In genomic region chr2:84649487-84650142, GRCh38 we compare ENCODE assay signal across 26 cellular contexts.
A peak's percentile ranks its signal among the peaks of the same experiment; 100 is the strongest.
DNase-seq lines count a peak whose midpoint lies in the region; ATAC-seq and TF ChIP-seq lines count a peak whose summit lies in the region.
"Had no signal": no experiment of that assay in that cellular context is flagged by ENCODE, and none has a peak within 500 bp of the region (broad histone marks: within the 10 kb centered on the region; RNA-seq: fewer than 3 reads in every experiment).

No MANE protein-coding gene starts in this region.

- POLR2A ChIA-PET in activated CD4-positive, alpha-beta T cell treated with anti-CD3 and anti-CD28 coated beads, Interleukin-2, amount 10 ng/mL, durations not matched to agents 7 days and 5 days (lab: Charles Lee), result no interaction called here
- POLR2A ChIA-PET in CD4-positive, alpha-beta T cell (lab: Charles Lee), result interaction anchor here (0.6 to 1.6 kb wide), 5 partner anchors 11 to 257 kb away, joined by 3 to 9 read pairs (median 3); partner anchors contain the start of gene TMSB10
- POLR2A ChIA-PET in activated CD8-positive, alpha-beta T cell treated with anti-CD3 and anti-CD28 coated beads for 36 hours (lab: Charles Lee), result interaction anchor here (0.7 kb wide), 1 partner anchor 222 kb away, joined by 3 read pairs; no protein-coding TSS in a partner anchor

- peaks cover 36% of the 10 kb centered on the region for H3K9me3 Mint-ChIP-seq in activated CD4-positive, alpha-beta T cell treated with anti-CD3 and anti-CD28 coated beads, Interleukin-2, amount 10 ng/mL, durations not matched to agents 7 days and 5 days
- H3K9me3 Mint-ChIP-seq in CD4-positive, alpha-beta T cell, result peaks cover 8% of the 10 kb centered on the region
- H3K9me3 Mint-ChIP-seq in activated CD8-positive, alpha-beta T cell treated with anti-CD3 and anti-CD28 coated beads for 36 hours, result peaks cover 17% of the 10 kb centered on the region

- peaks cover 43% of the 10 kb centered on the region for H3K36me3 Mint-ChIP-seq in activated CD4-positive, alpha-beta T cell treated with anti-CD3 and anti-CD28 coated beads, Interleukin-2, amount 10 ng/mL, durations not matched to agents 7 days and 5 days (ENCODE audit: low read depth)
- H3K36me3 Mint-ChIP-seq in CD4-positive, alpha-beta T cell (ENCODE audit: low read depth), result peaks cover 2% of the 10 kb centered on the region
- peaks cover 19% of the 10 kb centered on the region for H3K36me3 Mint-ChIP-seq in activated CD8-positive, alpha-beta T cell treated with anti-CD3 and anti-CD28 coated beads for 36 hours (ENCODE audit: low read depth)

- peaks cover 79% of the 10 kb centered on the region for H3K4me1 Mint-ChIP-seq in activated CD4-positive, alpha-beta T cell treated with anti-CD3 and anti-CD28 coated beads, Interleukin-2, amount 10 ng/mL, durations not matched to agents 7 days and 5 days
- peaks cover 84% of the 10 kb centered on the region for H3K4me1 Mint-ChIP-seq in CD4-positive, alpha-beta T cell (ENCODE audit: low read depth)
- H3K4me1 Mint-ChIP-seq in activated CD8-positive, alpha-beta T cell treated with anti-CD3 and anti-CD28 coated beads for 36 hours (ENCODE audit: low read depth), result peaks cover 77% of the 10 kb centered on the region
- H3K4me1 Mint-ChIP-seq: activated B cell treated with CpG ODN at 0.5 μM for 24 hours had no signal

- TF ChIP-seq CTCF in CD4-positive, alpha-beta T cell (IDR thresholded peaks at IDR 0.05), result no peak
- TF ChIP-seq CTCF in activated CD8-positive, alpha-beta T cell treated with anti-CD3 and anti-CD28 coated beads for 36 hours (IDR thresholded peaks at IDR 0.05), result no peak

- no peaks in the 10 kb centered on the region for H3K27me3 Mint-ChIP-seq in activated CD4-positive, alpha-beta T cell treated with anti-CD3 and anti-CD28 coated beads, Interleukin-2, amount 10 ng/mL, durations not matched to agents 7 days and 5 days
- H3K27me3 Mint-ChIP-seq in CD4-positive, alpha-beta T cell, result no peaks in the 10 kb centered on the region
- H3K27me3 Mint-ChIP-seq in activated CD8-positive, alpha-beta T cell treated with anti-CD3 and anti-CD28 coated beads for 36 hours, result no peaks in the 10 kb centered on the region

- no peaks in the 10 kb centered on the region for H3K27me3 ChIP-seq in CD4-positive, alpha-beta T cell (ENCODE audit: control insufficient read depth, insufficient read depth, low read length)
- H3K27me3 ChIP-seq: BE2C had no signal

- ATAC-seq in CD4-positive, alpha-beta T cell (ENCODE audit: poor library complexity), result peak; percentile 41
- peak; percentile 43 for ATAC-seq in activated CD8-positive, alpha-beta T cell treated with anti-CD3 and anti-CD28 coated beads for 36 hours
- ATAC-seq in left colon (peak; percentile 24), HG03565 (IDR thresholded peaks at IDR 0.05; ENCODE audit: unreplicated experiment) (no peak), sciatic nerve (no peak)
- ATAC-seq: A549, HCT116, lower lobe of right lung, SK-N-SH treated with all-trans-retinoic acid at 6 μM for 48 hours had no signal

- no peaks in the 10 kb centered on the region for H3K9me3 ChIP-seq in CD4-positive, alpha-beta T cell (ENCODE audit: control insufficient read depth, low read length)
- H3K9me3 ChIP-seq: A549, BE2C, lower lobe of right lung had no signal

- H3K27ac Mint-ChIP-seq in activated CD4-positive, alpha-beta T cell treated with anti-CD3 and anti-CD28 coated beads, Interleukin-2, amount 10 ng/mL, durations not matched to agents 7 days and 5 days, result peak overlapping the region; percentile 73
- H3K27ac Mint-ChIP-seq in CD4-positive, alpha-beta T cell, result peak overlapping the region; percentile 81
- peak overlapping the region; percentile 26 for H3K27ac Mint-ChIP-seq in activated CD8-positive, alpha-beta T cell treated with anti-CD3 and anti-CD28 coated beads for 36 hours
- H3K27ac Mint-ChIP-seq: activated B cell treated with CpG ODN at 0.5 μM for 24 hours had no signal

- no peak for DNase-seq in activated CD4-positive, alpha-beta T cell treated with anti-CD3 and anti-CD28 coated beads, Interleukin-2, amount 10 ng/mL, durations not matched to agents 7 days and 5 days
- DNase-seq in activated CD4-positive, alpha-beta T cell treated with anti-CD3 and anti-CD28 coated beads for 4 hours, result no peak
- DNase-seq in CD4-positive, alpha-beta T cell, result no peak
- no peak for DNase-seq in activated CD8-positive, alpha-beta T cell treated with anti-CD3 and anti-CD28 coated beads for 36 hours
- DNase-seq in left colon, result no peak
- no peak for DNase-seq in sciatic nerve (ENCODE audit: low spot score)
- no peak for DNase-seq in hippocampal formation (lab: John Stamatoyannopoulos, UW)
- DNase-seq: activated B cell treated with CpG ODN at 0.5 μM for 24 hours; activated effector memory CD4-positive, alpha-beta T cell treated with anti-CD3 and anti-CD28 coated beads, Interleukin-2, amount 50 U/mL, for 16 hours; BE2C; cerebellar nuclear complex; EL; erythroblast; foreskin fibroblast; hypothalamus; islet precursor cell; KG1; lower lobe of right lung; NCI-H1436 treated with DMSO at 0.1 percent for 48 hours; retina; RPMI8226; trophoblast cell had no signal

- CTCF ChIA-PET in activated CD4-positive, alpha-beta T cell treated with anti-CD3 and anti-CD28 coated beads, Interleukin-2, amount 10 ng/mL, durations not matched to agents 7 days and 5 days (lab: Charles Lee), result interaction anchor here (0.7 kb wide), 1 partner anchor 521 kb away, joined by 6 read pairs; no protein-coding TSS in a partner anchor
- CTCF ChIA-PET in CD4-positive, alpha-beta T cell (lab: Charles Lee), result interaction anchor here (0.7 kb wide), 1 partner anchor 37 kb away, joined by 3 read pairs; no protein-coding TSS in a partner anchor
- CTCF ChIA-PET in activated CD8-positive, alpha-beta T cell treated with anti-CD3 and anti-CD28 coated beads for 36 hours (lab: Charles Lee), result interaction anchor here (0.9 to 3.0 kb wide), 5 partner anchors 9 to 276 kb away, joined by 3 to 10 read pairs (median 4); no protein-coding TSS in a partner anchor

- H3K27ac ChIP-seq in CD4-positive, alpha-beta T cell (ENCODE audit: low read depth, low read length), result no peak overlapping the region
- H3K27ac ChIP-seq: A549, lower lobe of right lung had no signal

- intact Hi-C loops in CD4-positive, alpha-beta T cell (cut with DNase I, micrococcal nuclease), result loop anchor here in 1 of 2 experiments (5.0 kb wide), 1 partner anchor 208 kb away; no protein-coding TSS in a partner anchor
- intact Hi-C loops in activated CD8-positive, alpha-beta T cell treated with anti-CD3 and anti-CD28 coated beads for 36 hours (cut with micrococcal nuclease), result no loop called here
- intact Hi-C loops in left colon (cut with DNase I, micrococcal nuclease), result no loop called here
- intact Hi-C loops in sciatic nerve (cut with DNase I), result no loop called here

- H3K4me3 Mint-ChIP-seq in activated CD4-positive, alpha-beta T cell treated with anti-CD3 and anti-CD28 coated beads, Interleukin-2, amount 10 ng/mL, durations not matched to agents 7 days and 5 days, result no peak overlapping the region
- peak overlapping the region; percentile 40 for H3K4me3 Mint-ChIP-seq in CD4-positive, alpha-beta T cell
- peak overlapping the region; percentile 3 for H3K4me3 Mint-ChIP-seq in activated CD8-positive, alpha-beta T cell treated with anti-CD3 and anti-CD28 coated beads for 36 hours
- H3K4me3 Mint-ChIP-seq: activated B cell treated with CpG ODN at 0.5 μM for 24 hours had no signal

Comparison
In these comparisons a context has a peak if more than half of its experiments do, and no peak if none do; other contexts are left out.
1. H3K27ac Mint-ChIP-seq: peak in every context shown above with its lines; median percentile 81 in CD4-positive, alpha-beta T cell; 73 in activated CD4-positive, alpha-beta T cell treated with anti-CD3 and anti-CD28 coated beads, Interleukin-2, amount 10 ng/mL, durations not matched to agents 7 days and 5 days; 26 in activated CD8-positive, alpha-beta T cell treated with anti-CD3 and anti-CD28 coated beads for 36 hours.
2. ATAC-seq: peak in CD4-positive, alpha-beta T cell (single experiment), activated CD8-positive, alpha-beta T cell treated with anti-CD3 and anti-CD28 coated beads for 36 hours (single experiment) and left colon (single experiment); none in HG03565 (single experiment) and sciatic nerve (single experiment).